ENCODE assay signal across 8 cellular contexts in genomic region chr19:14475251-14476073, GRCh38. TPM values are rescaled to one million over a fixed set of nuclear protein-coding genes. Genes with fewer than 3 reads are reported as not detected.
DNase-seq lines count a peak whose midpoint lies in the region; ATAC-seq and TF ChIP-seq lines count a peak whose summit lies in the region.

PTGER1 (minus strand) TSS chr19:14475354; CDS start chr19:14474320, 1,034 bp downstream.

- H3K27me3 ChIP-seq in thoracic aorta (replicated peaks; ENCODE audit: insufficient read depth) = no peaks in the 10 kb centered on the region

- no peaks in the 10 kb centered on the region for H3K9me3 ChIP-seq in thoracic aorta

- H3K27ac ChIP-seq in thoracic aorta = no peak within 1 kb of the TSS

- no peak within 1 kb of the TSS for H3K27ac Mint-ChIP-seq in glutamatergic neuron (ENCODE audit: unreplicated experiment)

- H3K36me3 Mint-ChIP-seq in glutamatergic neuron (ENCODE audit: unreplicated experiment) = no peaks in the 10 kb centered on the region

- DNase-seq in AG09319 (ENCODE audit: extremely low read depth, low read depth) (no peak), GM19240 (ENCODE audit: insufficient read length, low spot score) (peak; percentile 26), glutamatergic neuron (peak; percentile 54), thoracic aorta (ENCODE audit: low spot score) (no peak), KG1 (lab: John Stamatoyannopoulos, UW) (no peak)

- H3K4me3 ChIP-seq in WI38 (ENCODE audit: low read depth, low read length) (peak within 1 kb of the TSS; percentile 41), thoracic aorta (peak within 1 kb of the TSS; percentile 55)

- peaks cover 11% of the 10 kb centered on the region for H3K4me1 Mint-ChIP-seq in glutamatergic neuron (ENCODE audit: low read depth, unreplicated experiment)

- H3K9me3 Mint-ChIP-seq in glutamatergic neuron (ENCODE audit: unreplicated experiment) = peaks cover 11% of the 10 kb centered on the region

- H3K4me3 Mint-ChIP-seq in glutamatergic neuron (ENCODE audit: unreplicated experiment) = peak within 1 kb of the TSS; percentile 20

- H3K27me3 Mint-ChIP-seq in glutamatergic neuron (ENCODE audit: unreplicated experiment) = peaks cover 16% of the 10 kb centered on the region

- ATAC-seq in thoracic aorta (ENCODE audit: insufficient number of reproducible peaks, low FRiP score, low read depth) (no peak), HG03108 (IDR thresholded peaks at IDR 0.05; ENCODE audit: unreplicated experiment) (no peak), GM21723 (IDR thresholded peaks at IDR 0.05; ENCODE audit: unreplicated experiment) (no peak)

- TF ChIP-seq CTCF in AG09319 (IDR thresholded peaks at IDR 0.05; ENCODE audit: low read depth, low read length) = peak; percentile 51
- peak; percentile 62 for TF ChIP-seq CTCF in WI38 (IDR thresholded peaks at IDR 0.05; ENCODE audit: low read depth, low read length)
- no peak for TF ChIP-seq CTCF in glutamatergic neuron (IDR thresholded peaks at IDR 0.05; ENCODE audit: partially characterized antibody, unreplicated experiment)
- no peak for TF ChIP-seq CTCF in thoracic aorta (IDR thresholded peaks at IDR 0.05)

- H3K4me1 ChIP-seq in thoracic aorta (ENCODE audit: control insufficient read depth in 1 of 2, low read depth in 2 of 2) = peaks cover 15 to 35% of the 10 kb centered on the region in 2 donors

- peaks cover 20% of the 10 kb centered on the region for H3K36me3 ChIP-seq in thoracic aorta

RNA-seq across cellular contexts. Expression of gene PTGER1, which starts in this region (rescaled TPM):
- total RNA-seq in glutamatergic neuron (ENCODE audit: unreplicated experiment) (2.0 TPM), thoracic aorta (1 to 10 TPM in 1 of 2 donors, not detected in 1; 2.8 TPM)

Comparison
In these comparisons a context has a peak if more than half of its experiments do, and no peak if none do; other contexts are left out.
1. DNase-seq: peak in GM19240 (single experiment) and glutamatergic neuron (single experiment); none in AG09319 (single experiment), thoracic aorta (single experiment) and KG1 (single experiment).
2. CTCF ChIP-seq: peak in AG09319 (single experiment) and WI38 (single experiment); none in glutamatergic neuron (single experiment) and thoracic aorta (single experiment).